ENCODE assay signal across 8 cellular contexts in the genomic region with DNA sequence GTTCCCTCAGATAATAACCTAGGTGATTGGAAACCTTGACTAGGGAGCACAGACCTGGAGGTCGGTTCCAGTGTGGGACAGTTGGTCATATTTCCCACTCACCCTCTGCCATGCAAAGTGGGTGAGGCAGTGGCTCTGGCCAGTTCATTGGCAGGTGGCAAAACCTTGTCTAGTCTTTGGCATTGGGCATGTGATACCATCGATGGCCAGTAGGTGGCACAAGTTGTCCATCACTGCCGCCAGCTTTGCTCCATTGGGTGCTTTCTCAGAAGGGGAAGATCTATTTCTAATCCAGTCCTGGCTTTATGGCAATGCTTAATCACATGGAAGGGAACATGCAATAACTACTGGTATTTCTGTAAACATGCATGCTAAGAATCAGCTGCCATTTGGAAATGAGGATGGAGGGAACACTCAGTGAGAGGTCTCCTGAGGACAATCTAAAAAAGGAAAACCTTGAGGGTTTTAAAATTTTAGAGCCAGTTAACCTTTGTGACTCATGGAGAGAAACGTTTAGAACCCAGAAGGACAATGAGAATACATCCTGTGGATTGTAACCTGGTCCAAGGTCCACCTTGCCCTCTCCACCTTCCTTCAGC.
DNase-seq lines count a peak whose midpoint lies in the region; ATAC-seq, FAIRE-seq and TF ChIP-seq lines count a peak whose summit lies in the region.
"Not testable (repeated sequence)": the region's sequence is repeated elsewhere in the genome, so short reads cannot be mapped to it uniquely, and the experiment has no call there.

No MANE protein-coding gene starts in this region.

- peak; percentile 81 for ATAC-seq in effector memory CD8-positive, alpha-beta T cell (replicated peaks)
- ATAC-seq in aorta (ENCODE audit: low FRiP score), result peak; percentile 89

- intact Hi-C loops in aorta (cut with DNase I), result not testable (repeated sequence)

- H4K20me1 ChIP-seq in Karpas-422 (ENCODE audit: insufficient read depth, low read depth, low read length); neural progenitor cell (ENCODE audit: low read depth): not testable (repeated sequence)

- H3K79me2 ChIP-seq in Karpas-422 (ENCODE audit: low read length); neural progenitor cell (ENCODE audit: low read depth): not testable (repeated sequence)

- H3K27me3 Mint-ChIP-seq in effector memory CD8-positive, alpha-beta T cell; neural progenitor cell (ENCODE audit: insufficient read depth, low read depth): not testable (repeated sequence)

- H3K27ac ChIP-seq in Karpas-422 (ENCODE audit: low read length); right atrium auricular region; neural progenitor cell; aorta (ENCODE audit: low read depth in 1 of 2, low read length in 2 of 2): not testable (repeated sequence)

- not testable (repeated sequence) for H3K27me3 ChIP-seq in Karpas-422 (ENCODE audit: low read length); right atrium auricular region; neural progenitor cell; aorta (ENCODE audit: control insufficient read depth in 1 of 2, insufficient read depth in 2 of 2, low read length in 1 of 2)

- H2AFZ ChIP-seq in Karpas-422 (ENCODE audit: low read length); neural progenitor cell (replicated peaks): not testable (repeated sequence)

- TF ChIP-seq POLR2A in H54 (IDR thresholded peaks at IDR 0.05; ENCODE audit: low read depth, low read length), result not testable (repeated sequence)

- not testable (repeated sequence) for H3K9me2 ChIP-seq in Karpas-422 (replicated peaks; ENCODE audit: insufficient read depth, low read length)

- H3K4me3 Mint-ChIP-seq in effector memory CD8-positive, alpha-beta T cell; neural progenitor cell: not testable (repeated sequence)

- H3K27ac Mint-ChIP-seq in effector memory CD8-positive, alpha-beta T cell; neural progenitor cell: not testable (repeated sequence)

- H3K9ac ChIP-seq in Karpas-422 (ENCODE audit: low read length); neural progenitor cell: not testable (repeated sequence)

- 0% methylated on average over 2 of the region's 4 CpGs for WGBS in aorta, 2 donors

- not testable (repeated sequence) for H3K4me3 ChIP-seq in Karpas-422 (ENCODE audit: low read length); right atrium auricular region; neural progenitor cell; aorta (ENCODE audit: low read length in 2 of 2)

- TF ChIP-seq CTCF in GM12872 (IDR thresholded peaks at IDR 0.05; ENCODE audit: insufficient read depth, low read depth, low read length), result peak; percentile 31; the same call in 1 of the 3 replicates
- peak; percentile 60 to 69 for TF ChIP-seq CTCF in right atrium auricular region (IDR thresholded peaks at IDR 0.05)
- peak; percentile 45 for TF ChIP-seq CTCF in neural progenitor cell (IDR thresholded peaks at IDR 0.05)

- not testable (repeated sequence) for DNase-seq in H54 (ENCODE audit: insufficient read length, low spot score); right atrium auricular region (ENCODE audit: low spot score); neural progenitor cell (ENCODE audit: low spot score); aorta
- peak; percentile 41 for DNase-seq in Karpas-422
- DNase-seq in activated CD8-positive, alpha-beta memory T cell treated with anti-CD3 and anti-CD28 coated beads for 24 hours, result peak; percentile 58
- DNase-seq in effector memory CD8-positive, alpha-beta T cell, result peak in 1 of 3 experiments; percentile 15

- H3K4me2 ChIP-seq in Karpas-422 (ENCODE audit: low read depth, low read length, poor library complexity, severe bottlenecking), result peak overlapping the region; percentile 23
- not testable (repeated sequence) for H3K4me2 ChIP-seq in neural progenitor cell

- H3K36me3 ChIP-seq in Karpas-422 (ENCODE audit: insufficient read depth, low read length); right atrium auricular region; neural progenitor cell; aorta (ENCODE audit: control insufficient read depth in 1 of 2, insufficient read depth in 2 of 2, low read length in 1 of 2): not testable (repeated sequence)

- H3K36me3 Mint-ChIP-seq in effector memory CD8-positive, alpha-beta T cell (ENCODE audit: insufficient read depth); neural progenitor cell: not testable (repeated sequence)

- H3F3A ChIP-seq in neural progenitor cell (ENCODE audit: low read depth), result not testable (repeated sequence)

- FAIRE-seq in H54 (lab: Jason Lieb, UNC), result peak; percentile 89

- H3K9me3 Mint-ChIP-seq in effector memory CD8-positive, alpha-beta T cell; neural progenitor cell: not testable (repeated sequence)

- not testable (repeated sequence) for H3K9me3 ChIP-seq in Karpas-422 (ENCODE audit: low read length); right atrium auricular region; neural progenitor cell (ENCODE audit: low read depth); aorta (ENCODE audit: control insufficient read depth, low read length)

- not testable (repeated sequence) for H3K4me1 ChIP-seq in Karpas-422 (ENCODE audit: low read length); right atrium auricular region; neural progenitor cell; aorta (ENCODE audit: control insufficient read depth in 1 of 2, insufficient read depth in 2 of 2, low read length in 2 of 2)

- H3K4me1 Mint-ChIP-seq in effector memory CD8-positive, alpha-beta T cell (ENCODE audit: low read depth in 2 of 2); neural progenitor cell: not testable (repeated sequence)
